ENCODE assay signal across 8 cellular contexts in the genomic region with DNA sequence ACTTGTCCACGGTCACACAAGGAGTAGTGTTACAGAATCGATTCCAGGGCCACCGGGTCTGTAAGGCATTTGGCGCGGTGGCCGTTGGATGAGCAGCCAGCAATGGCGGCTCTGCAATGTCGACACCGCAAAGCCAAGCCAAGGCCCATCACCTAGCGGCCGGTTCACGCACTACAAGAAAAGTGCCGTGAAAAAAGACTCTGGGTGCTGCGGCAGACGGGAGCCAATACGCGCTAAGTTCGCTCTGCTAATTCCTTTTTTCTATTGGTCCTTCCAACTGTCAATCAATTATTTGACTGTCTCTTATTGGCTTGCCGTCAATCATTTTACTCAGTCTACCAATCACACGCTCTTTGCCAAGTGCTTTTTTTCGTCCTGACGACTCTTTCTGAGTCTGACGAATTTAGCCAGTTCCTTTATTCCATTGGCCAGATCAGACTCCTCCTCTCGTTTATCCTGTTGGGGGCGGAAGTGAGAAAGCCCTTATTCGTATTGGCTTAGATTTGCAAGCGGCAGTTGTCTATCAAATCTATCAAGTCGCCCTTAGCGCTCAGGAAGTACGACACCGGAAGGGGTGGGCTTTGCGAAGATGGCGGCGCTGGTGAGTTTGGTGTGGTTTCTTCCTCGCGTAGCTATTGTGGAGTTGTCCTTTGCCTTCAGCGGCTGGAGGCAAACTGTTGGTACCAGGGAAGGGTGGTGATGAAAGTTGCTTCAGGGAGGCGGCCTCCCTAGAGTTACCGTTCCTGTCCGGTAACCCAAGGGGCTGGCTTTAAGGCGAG. TPM values are rescaled to one million over a fixed set of nuclear protein-coding genes. Genes with fewer than 3 reads are reported as not detected.
DNase-seq lines count a peak whose midpoint lies in the region; ATAC-seq, FAIRE-seq and TF ChIP-seq lines count a peak whose summit lies in the region.

Gene NGDN, plus strand, starts transcription at position 577 of the 779 bp plus-strand sequence. Its CDS starts 13 bp downstream, at position 590.

- no peak for TF ChIP-seq EP300 in upper lobe of left lung (IDR thresholded peaks at IDR 0.05)

- H3K9me3 ChIP-seq in adrenal gland (replicated peaks in 1 of 3) = no peaks in the 10 kb centered on the region
- no peaks in the 10 kb centered on the region for H3K9me3 ChIP-seq in heart left ventricle
- H3K9me3 ChIP-seq in upper lobe of left lung = no peaks in the 10 kb centered on the region

- intact Hi-C loops in adrenal gland (cut with DNase I) (loop anchor here in 1 of 2 donors (10.0 kb wide), 1 partner anchor 125 kb away; no protein-coding TSS in a partner anchor), heart left ventricle (cut with DNase I) (loop anchor here in 5 of 10 donors (1.0 to 10.0 kb wide), 4 partner anchors 142 to 205 kb away; partner anchors contain the start of gene PABPN1 (in 3 of the 5))

- H3K4me1 ChIP-seq in adrenal gland (replicated peaks in 1 of 2) = peaks cover 3 to 7% of the 10 kb centered on the region in 2 donors
- H3K4me1 ChIP-seq in heart left ventricle = peaks cover 0 to 15% (median 7%) of the 10 kb centered on the region in 12 donors
- peaks cover 7 to 10% (median 7%) of the 10 kb centered on the region in 4 donors for H3K4me1 ChIP-seq in upper lobe of left lung

- H3K36me3 ChIP-seq in adrenal gland (replicated peaks in 1 of 2) = peaks cover 0 to 34% of the 10 kb centered on the region in 2 donors
- H3K36me3 ChIP-seq in heart left ventricle = peaks cover 0 to 40% (median 37%) of the 10 kb centered on the region in 9 donors
- peaks cover 11 to 36% (median 30%) of the 10 kb centered on the region in 4 donors for H3K36me3 ChIP-seq in upper lobe of left lung

- peak; percentile 98 for ATAC-seq in HG02840 (IDR thresholded peaks at IDR 0.05; ENCODE audit: low FRiP score, unreplicated experiment)
- peak; percentile 95 to 97 (median 96) for ATAC-seq in heart left ventricle
- ATAC-seq in upper lobe of left lung (ENCODE audit: low FRiP score in 2 of 2) = peak; percentile 98

- FAIRE-seq in GM12891 (lab: Jason Lieb, UNC) = peak; percentile 94

- 1 to 6% (median 2%) methylated on average over 29 to 41 of the region's 41 CpGs for WGBS in adrenal gland, 4 donors
- 1 to 3% (median 1%) methylated on average over 37 to 41 of the region's 41 CpGs for WGBS in heart left ventricle, 4 donors
- WGBS in upper lobe of left lung, 2 donors = 5 to 7% methylated on average over 35 to 41 of the region's 41 CpGs

- TF ChIP-seq POLR2A in GM12891 (IDR thresholded peaks at IDR 0.05; ENCODE audit: low read depth, low read length) (peak; percentile 81), adrenal gland (IDR thresholded peaks at IDR 0.05) (peak; percentile 58 to 61), heart left ventricle (IDR thresholded peaks at IDR 0.05) (peak in 1 of 2 donors; percentile 46), upper lobe of left lung (IDR thresholded peaks at IDR 0.05) (peak in 2 of 4 donors; percentile 72 to 82)

- DNase-seq in GM12891 (ENCODE audit: insufficient read length, low spot score) = peak; percentile 72
- DNase-seq in NCI-H1436 (lab: John Stamatoyannopoulos, UW) = peak; percentile 99
- DNase-seq in T follicular helper cell (ENCODE audit: low read depth) = peak; percentile 87
- DNase-seq in adrenal gland = peak; percentile 94 to 99 (median 97)
- peak; percentile 94 to 96 (median 95) for DNase-seq in heart left ventricle
- peak; percentile 100 for DNase-seq in pons (ENCODE audit: low spot score)
- DNase-seq in upper lobe of left lung = peak; percentile 78 to 95

- H3K27ac ChIP-seq in adrenal gland (peak within 1 kb of the TSS; percentile 43 to 83 (median 78)), heart left ventricle (peak within 1 kb of the TSS; percentile 51 to 90 (median 80)), upper lobe of left lung (peak within 1 kb of the TSS; percentile 80 to 85 (median 84))

- TF ChIP-seq CTCF in adrenal gland (IDR thresholded peaks at IDR 0.05) (peak; percentile 83 to 97 (median 93)), heart left ventricle (IDR thresholded peaks at IDR 0.05) (peak; percentile 73 to 96 (median 90)), upper lobe of left lung (IDR thresholded peaks at IDR 0.05) (peak; percentile 60 to 95 (median 91))

- H3K27me3 ChIP-seq in adrenal gland (no peaks in the 10 kb centered on the region), heart left ventricle (no peaks in the 10 kb centered on the region), upper lobe of left lung (no peaks in the 10 kb centered on the region)

- H3K4me3 ChIP-seq in adrenal gland (peak within 1 kb of the TSS; percentile 50 to 100 (median 76)), heart left ventricle (peak within 1 kb of the TSS; percentile 71 to 99 (median 84)), upper lobe of left lung (peak within 1 kb of the TSS; percentile 75 to 86 (median 79))

TF ChIP-seq in GM12891, 5 proteins besides CTCF, POLR2A, EP300 and RAD21:
- TF ChIP-seq TAF1 (IDR thresholded peaks at IDR 0.05; ENCODE audit: low read depth, low read length) = peak; percentile 93
- TF ChIP-seq PAX5 (IDR thresholded peaks at IDR 0.05; ENCODE audit: insufficient read depth, low read length, severe bottlenecking) = no peak
- TF ChIP-seq POU2F2 (IDR thresholded peaks at IDR 0.05; ENCODE audit: low read depth, low read length) = peak; percentile 77; the same call in 1 of the 2 replicates
- TF ChIP-seq POLR2AphosphoS5 (IDR thresholded peaks at IDR 0.05; ENCODE audit: low read depth, low read length) = peak; percentile 82
- TF ChIP-seq SPI1 (IDR thresholded peaks at IDR 0.05; ENCODE audit: low read depth, low read length) = peak; percentile 81

RNA-seq across cellular contexts. Expression of gene NGDN, which starts in this region (rescaled TPM):
- polyA plus RNA-seq in GM12891 (2012; ENCODE audit: low read depth, missing spikeins) = 49.6 TPM
- total RNA-seq in adrenal gland (10 to 100 TPM; 24.4 to 43.1 (median 32.9) TPM), heart left ventricle (10 to 100 TPM; 16.5 to 23.4 (median 18.7) TPM), upper lobe of left lung (10 to 100 TPM; 25.4 to 42.6 (median 35.5) TPM)
- polyA plus RNA-seq in adrenal gland (10 to 100 TPM; 32.1 to 57.8 (median 40.5) TPM), heart left ventricle (10 to 100 TPM; 17.8 to 43.4 TPM)

Comparison
In these comparisons a context has a peak if more than half of its experiments do, and no peak if none do; other contexts are left out.
1. Peak in every context shown above with its lines: DNase-seq, ATAC-seq, H3K4me3 ChIP-seq and H3K27ac ChIP-seq.